Comparison of ENCODE assay signal across 16 cellular contexts in the genomic region with DNA sequence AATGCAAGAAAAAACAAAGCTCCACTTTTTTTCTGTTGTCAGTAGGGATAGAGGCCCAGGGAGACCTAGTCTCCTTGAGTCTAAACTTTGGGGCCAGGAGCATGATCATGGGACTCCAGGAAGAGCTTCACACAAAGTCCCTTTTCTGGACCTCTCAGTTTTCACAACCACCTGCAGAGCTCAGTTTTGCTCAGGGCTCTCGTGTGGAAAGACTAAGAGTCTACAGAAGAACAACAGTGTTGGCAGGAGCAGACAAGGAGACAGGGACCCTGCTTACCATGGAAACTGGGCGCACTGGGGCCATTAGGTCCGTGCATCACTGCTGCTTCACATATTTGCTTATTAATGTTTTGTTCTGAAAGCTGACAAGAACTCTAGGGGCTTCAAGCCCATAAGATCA.
"Had no signal": no experiment of that assay in that cellular context is flagged by ENCODE, and none has a peak within 500 bp of the region (broad histone marks: within the 10 kb centered on the region; RNA-seq: fewer than 3 reads in every experiment).

No MANE protein-coding gene starts in this region.

- H3K27ac Mint-ChIP-seq: activated CD8-positive, alpha-beta T cell treated with anti-CD3 and anti-CD28 coated beads for 36 hours; naive thymus-derived CD8-positive, alpha-beta T cell; progenitor cell of endocrine pancreas had no signal

- H3K4me3 ChIP-seq: cardiac muscle cell, colonic mucosa, mucosa of descending colon, spleen, upper lobe of left lung had no signal

- H3K36me3 ChIP-seq: cardiac muscle cell, colonic mucosa, spleen, upper lobe of left lung had no signal

- H3K27me3 ChIP-seq: cardiac muscle cell, colonic mucosa, spleen, upper lobe of left lung had no signal

- H3K27ac ChIP-seq: cardiac muscle cell, colonic mucosa, spleen, upper lobe of left lung had no signal

- DNase-seq: activated CD8-positive, alpha-beta memory T cell treated with anti-CD3 and anti-CD28 coated beads, Interleukin-2, amount 50 U/mL, for 4 hours; activated CD8-positive, alpha-beta T cell treated with anti-CD3 and anti-CD28 coated beads for 36 hours; activated naive CD4-positive, alpha-beta T cell; colonic mucosa; foreskin melanocyte; head of caudate nucleus; left cardiac atrium; mammary epithelial cell; mucosa of descending colon; right cardiac atrium; spleen; stimulated activated naive CD4-positive, alpha-beta T cell; upper lobe of left lung had no signal

- H3K4me3 Mint-ChIP-seq: activated CD8-positive, alpha-beta T cell treated with anti-CD3 and anti-CD28 coated beads for 36 hours; naive thymus-derived CD8-positive, alpha-beta T cell had no signal

- H3K36me3 Mint-ChIP-seq: naive thymus-derived CD8-positive, alpha-beta T cell had no signal

- H3K9me3 ChIP-seq: colonic mucosa, mucosa of descending colon, spleen, upper lobe of left lung had no signal

- ATAC-seq: activated CD8-positive, alpha-beta T cell treated with anti-CD3 and anti-CD28 coated beads for 36 hours; left cardiac atrium; mucosa of descending colon; naive thymus-derived CD8-positive, alpha-beta T cell; right cardiac atrium had no signal

- H3K9me3 Mint-ChIP-seq: activated CD8-positive, alpha-beta T cell treated with anti-CD3 and anti-CD28 coated beads for 36 hours; naive thymus-derived CD8-positive, alpha-beta T cell had no signal

- H3K27me3 Mint-ChIP-seq: activated CD8-positive, alpha-beta T cell treated with anti-CD3 and anti-CD28 coated beads for 36 hours; progenitor cell of endocrine pancreas had no signal

- H3K4me1 ChIP-seq: spleen, upper lobe of left lung had no signal

- H3K4me1 Mint-ChIP-seq: naive thymus-derived CD8-positive, alpha-beta T cell had no signal
